ENCODE assay signal across 1 cellular context in the genomic region with DNA sequence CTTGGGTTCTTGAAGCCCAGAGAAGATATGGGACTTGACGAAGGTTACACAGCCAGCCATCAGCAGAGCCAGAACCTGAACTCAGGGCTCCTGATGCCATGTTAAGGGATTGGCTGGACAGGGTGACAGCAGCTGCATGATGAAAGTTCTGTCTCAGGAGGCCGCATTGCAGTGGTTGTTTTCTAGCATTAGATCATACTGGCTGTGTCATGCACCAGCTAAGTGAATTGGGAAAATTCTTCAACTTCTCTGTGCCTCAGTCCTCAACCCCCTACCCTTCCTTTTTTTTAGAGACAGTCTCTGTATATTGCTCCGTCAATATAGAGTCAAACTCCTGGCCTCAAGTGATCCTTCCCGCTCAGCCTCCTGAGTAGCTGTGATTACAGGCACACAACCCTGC.
TF ChIP-seq lines count a peak whose summit lies in the region.

No MANE protein-coding gene starts in this region.

TF ChIP-seq in K562, 482 proteins besides CTCF, POLR2A, EP300 and RAD21:
- no peak for TF ChIP-seq ERF (CRISPR knock-in tag; IDR thresholded peaks at IDR 0.05)
- TF ChIP-seq, protein P1, sequence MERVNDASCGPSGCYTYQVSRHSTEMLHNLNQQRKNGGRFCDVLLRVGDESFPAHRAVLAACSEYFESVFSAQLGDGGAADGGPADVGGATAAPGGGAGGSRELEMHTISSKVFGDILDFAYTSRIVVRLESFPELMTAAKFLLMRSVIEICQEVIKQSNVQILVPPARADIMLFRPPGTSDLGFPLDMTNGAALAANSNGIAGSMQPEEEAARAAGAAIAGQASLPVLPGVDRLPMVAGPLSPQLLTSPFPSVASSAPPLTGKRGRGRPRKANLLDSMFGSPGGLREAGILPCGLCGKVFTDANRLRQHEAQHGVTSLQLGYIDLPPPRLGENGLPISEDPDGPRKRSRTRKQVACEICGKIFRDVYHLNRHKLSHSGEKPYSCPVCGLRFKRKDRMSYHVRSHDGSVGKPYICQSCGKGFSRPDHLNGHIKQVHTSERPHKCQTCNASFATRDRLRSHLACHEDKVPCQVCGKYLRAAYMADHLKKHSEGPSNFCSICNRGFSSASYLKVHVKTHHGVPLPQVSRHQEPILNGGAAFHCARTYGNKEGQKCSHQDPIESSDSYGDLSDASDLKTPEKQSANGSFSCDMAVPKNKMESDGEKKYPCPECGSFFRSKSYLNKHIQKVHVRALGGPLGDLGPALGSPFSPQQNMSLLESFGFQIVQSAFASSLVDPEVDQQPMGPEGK (CRISPR knock-in tag; IDR thresholded peaks at IDR 0.05; ENCODE audit: borderline replicate concordance): no peak
- TF ChIP-seq HDAC3 (IDR thresholded peaks at IDR 0.05; ENCODE audit: borderline replicate concordance, partially characterized antibody): no peak
- no peak for TF ChIP-seq RNF2 (IDR thresholded peaks at IDR 0.05)
- TF ChIP-seq, protein P2, sequence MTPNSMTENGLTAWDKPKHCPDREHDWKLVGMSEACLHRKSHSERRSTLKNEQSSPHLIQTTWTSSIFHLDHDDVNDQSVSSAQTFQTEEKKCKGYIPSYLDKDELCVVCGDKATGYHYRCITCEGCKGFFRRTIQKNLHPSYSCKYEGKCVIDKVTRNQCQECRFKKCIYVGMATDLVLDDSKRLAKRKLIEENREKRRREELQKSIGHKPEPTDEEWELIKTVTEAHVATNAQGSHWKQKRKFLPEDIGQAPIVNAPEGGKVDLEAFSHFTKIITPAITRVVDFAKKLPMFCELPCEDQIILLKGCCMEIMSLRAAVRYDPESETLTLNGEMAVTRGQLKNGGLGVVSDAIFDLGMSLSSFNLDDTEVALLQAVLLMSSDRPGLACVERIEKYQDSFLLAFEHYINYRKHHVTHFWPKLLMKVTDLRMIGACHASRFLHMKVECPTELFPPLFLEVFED (CRISPR knock-in tag; conservative IDR thresholded peaks at IDR 0.05): no peak
- TF ChIP-seq KDM5B (IDR thresholded peaks at IDR 0.05; ENCODE audit: insufficient replicate concordance, low read depth, low read length): no peak
- TF ChIP-seq EP400 (IDR thresholded peaks at IDR 0.05): no peak
- TF ChIP-seq PRPF4 (IDR thresholded peaks at IDR 0.05; ENCODE audit: insufficient read depth, low read depth, low read length, poor library complexity, severe bottlenecking): no peak
- TF ChIP-seq FOXA3 (CRISPR knock-in tag; conservative IDR thresholded peaks at IDR 0.05 in 1 of 2, IDR thresholded peaks at IDR 0.05 in 1 of 2): no peak
- TF ChIP-seq ZKSCAN3 (CRISPR knock-in tag; IDR thresholded peaks at IDR 0.05): no peak
